ENCODE assay signal across 9 cellular contexts in genomic region chr1:115679141-115679611, GRCh38. TPM values are rescaled to one million over a fixed set of nuclear protein-coding genes. Genes with fewer than 3 reads are reported as not detected.
A peak's percentile ranks its signal among the peaks of the same experiment; 100 is the strongest.
DNase-seq lines count a peak whose midpoint lies in the region; ATAC-seq, FAIRE-seq and TF ChIP-seq lines count a peak whose summit lies in the region.
"Had no signal": no experiment of that assay in that cellular context is flagged by ENCODE, and none has a peak within 500 bp of the region (broad histone marks: within the 10 kb centered on the region; RNA-seq: fewer than 3 reads in every experiment).

No MANE protein-coding gene starts in this region.

- H3K4me3 ChIP-seq in rectal smooth muscle tissue (ENCODE audit: low read length): no peak overlapping the region
- H3K4me3 ChIP-seq in OCI-LY7 (ENCODE audit: low read depth, low read length, poor library complexity, severe bottlenecking): no peak overlapping the region

- FAIRE-seq in RCC 7860 (lab: Jason Lieb, UNC): no peak

- no peaks in the 10 kb centered on the region for H3K27me3 ChIP-seq in rectal smooth muscle tissue (ENCODE audit: control insufficient read depth, insufficient read depth, low read length)

- intact Hi-C loops in OCI-LY7 (cut with micrococcal nuclease; ENCODE audit: unreplicated experiment): no loop called here

- POLR2A ChIA-PET in OCI-LY7 (lab: Charles Lee): no interaction called here

- CTCF ChIA-PET in OCI-LY7 (lab: Charles Lee; ENCODE audit: unreplicated experiment): no interaction called here

- no peaks in the 10 kb centered on the region for H3K36me3 ChIP-seq in rectal smooth muscle tissue (ENCODE audit: control insufficient read depth, insufficient read depth, low read length)
- H3K36me3 ChIP-seq in OCI-LY7 (ENCODE audit: insufficient read depth, low read length): no peaks in the 10 kb centered on the region

- no peak for ATAC-seq in GM18870 (IDR thresholded peaks at IDR 0.05; ENCODE audit: unreplicated experiment)

- H3K79me2 ChIP-seq in OCI-LY7 (ENCODE audit: insufficient read depth, low read depth, low read length): no peaks in the 10 kb centered on the region

- no peaks in the 10 kb centered on the region for H4K20me1 ChIP-seq in OCI-LY7 (ENCODE audit: insufficient read depth, low read length)

- no TSS peak for BruUV-seq in OCI-LY7 (replicated peaks; lab: Mats Ljungman, UMichigan)

- H3K27ac ChIP-seq in rectal smooth muscle tissue (ENCODE audit: low read depth, low read length): peak overlapping the region; percentile 79
- H3K27ac ChIP-seq in OCI-LY7 (ENCODE audit: low read depth, low read length, poor library complexity, severe bottlenecking): no peak overlapping the region

- peaks cover 38% of the 10 kb centered on the region for H3K4me1 ChIP-seq in rectal smooth muscle tissue (ENCODE audit: control insufficient read depth, insufficient read depth, low read length)
- H3K4me1 ChIP-seq in OCI-LY7 (ENCODE audit: insufficient read depth, low read length, poor library complexity, severe bottlenecking): no peaks in the 10 kb centered on the region

- no peak overlapping the region for H3K4me2 ChIP-seq in OCI-LY7 (ENCODE audit: low read length)

- H3K9me2 ChIP-seq in OCI-LY7 (ENCODE audit: insufficient read depth, low read length): no peaks in the 10 kb centered on the region

- TF ChIP-seq CTCF in OCI-LY7 (conservative IDR thresholded peaks at IDR 0.05; ENCODE audit: low read length) (no peak), chondrocyte (IDR thresholded peaks at IDR 0.05) (no peak)

- peaks cover 12% of the 10 kb centered on the region for H3K36me3 Mint-ChIP-seq in chondrocyte (ENCODE audit: low read depth)

- DNase-seq in Daoy (ENCODE audit: low read depth) (peak; percentile 86), RCC 7860 (ENCODE audit: low spot score) (peak; percentile 8), fibroblast of the conjunctiva (ENCODE audit: low read depth) (peak; percentile 47), OCI-LY7 (ENCODE audit: low spot score) (no peak), NCI-H526 (lab: John Stamatoyannopoulos, UW) (no peak), chondrocyte (ENCODE audit: low spot score) (no peak)
- DNase-seq: nephron progenitor cell had no signal

- no peak overlapping the region for H2AFZ ChIP-seq in OCI-LY7 (ENCODE audit: low read length)

- no peaks in the 10 kb centered on the region for H3K27me3 Mint-ChIP-seq in chondrocyte (ENCODE audit: low read depth)

- H3K4me1 Mint-ChIP-seq in chondrocyte (ENCODE audit: low read depth): peaks cover 13% of the 10 kb centered on the region

- H3K9ac ChIP-seq in rectal smooth muscle tissue (ENCODE audit: low read length): no peak overlapping the region

- no peaks in the 10 kb centered on the region for H3K9me3 ChIP-seq in OCI-LY7 (ENCODE audit: low read length)

- no peaks in the 10 kb centered on the region for H3K9me3 Mint-ChIP-seq in chondrocyte (ENCODE audit: low read depth)
- H3K9me3 Mint-ChIP-seq: nephron progenitor cell had no signal

- no peak overlapping the region for H3K27ac Mint-ChIP-seq in chondrocyte (ENCODE audit: unreplicated experiment)

- H3K4me3 Mint-ChIP-seq in chondrocyte (ENCODE audit: unreplicated experiment): no peak overlapping the region
- H3K4me3 Mint-ChIP-seq: nephron progenitor cell had no signal

RNA-seq across cellular contexts. Expression of gene VANGL1, which starts 37.4 kb away (rescaled TPM):
- total RNA-seq in Daoy (2014; rRNA removed; shearing (Covaris generic)): 20.2 and 21.8 TPM in 2 replicates
- total RNA-seq in OCI-LY7 (2014; rRNA removed; shearing (Covaris generic)): not detected in 2 replicates
- total RNA-seq in OCI-LY7 (2022) (1.2 TPM in 2 replicates), chondrocyte (16.2 to 19.2 TPM (median 18.0 TPM) in 3 replicates)

Comparison
In these comparisons a context has a peak if more than half of its experiments do, and no peak if none do; other contexts are left out.
1. DNase-seq: peak in Daoy (single experiment), RCC 7860 (single experiment) and fibroblast of the conjunctiva (single experiment); none in OCI-LY7 (single experiment), NCI-H526 (0 of 2) and chondrocyte (single experiment).